Comparison of ENCODE assay signal across 8 cellular contexts in genomic region chr11:65918211-65919150, GRCh38. TPM values are rescaled to one million over a fixed set of nuclear protein-coding genes. Genes with fewer than 3 reads are reported as not detected.
DNase-seq lines count a peak whose midpoint lies in the region; ATAC-seq and TF ChIP-seq lines count a peak whose summit lies in the region.

C11orf68 (minus strand) TSS chr11:65919062; CDS start chr11:65919031, 31 bp downstream.

- H3K27me3 Mint-ChIP-seq in naive B cell: no peaks in the 10 kb centered on the region

- H3K27ac ChIP-seq in BLaER1 (peak within 1 kb of the TSS; percentile 95), SK-N-MC (peak within 1 kb of the TSS; percentile 85)

- H3K36me3 ChIP-seq in BLaER1: peaks cover 29% of the 10 kb centered on the region
- no peaks in the 10 kb centered on the region; the same call in 1 of the 2 replicates for H3K36me3 ChIP-seq in SK-N-MC (ENCODE audit: insufficient read depth, low read length)

- no peaks in the 10 kb centered on the region for H3K9me3 Mint-ChIP-seq in naive B cell

- H3K4me1 Mint-ChIP-seq in naive B cell: peaks cover 35 to 62% (median 53%) of the 10 kb centered on the region in 3 donors

- H3K9me3 ChIP-seq in BLaER1: no peaks in the 10 kb centered on the region
- H3K9me3 ChIP-seq in SK-N-MC (ENCODE audit: low read depth, low read length): no peaks in the 10 kb centered on the region

- H3K36me3 Mint-ChIP-seq in naive B cell: no peaks in the 10 kb centered on the region

- H3K4me3 ChIP-seq in BLaER1: peak within 1 kb of the TSS; percentile 96
- peak within 1 kb of the TSS; percentile 98 for H3K4me3 ChIP-seq in SK-N-MC
- peak within 1 kb of the TSS; percentile 97 for H3K4me3 ChIP-seq in epithelial cell of proximal tubule (ENCODE audit: low read depth, low read length)

- ATAC-seq in GM18873 (IDR thresholded peaks at IDR 0.05; ENCODE audit: low FRiP score, unreplicated experiment): peak; percentile 29
- peak; percentile 41 for ATAC-seq in HG03066 (IDR thresholded peaks at IDR 0.05; ENCODE audit: low read depth, unreplicated experiment)
- ATAC-seq in naive B cell (ENCODE audit: low read depth in 2 of 2): peak; percentile 65

- no peaks in the 10 kb centered on the region for H3K27me3 ChIP-seq in BLaER1

- peaks cover 37% of the 10 kb centered on the region; the same call in 1 of the 2 replicates for H4K20me1 ChIP-seq in BLaER1

- H3K27ac Mint-ChIP-seq in naive B cell: peak within 1 kb of the TSS; percentile 82 to 92 (median 86)

- TF ChIP-seq CTCF in epithelial cell of proximal tubule (conservative IDR thresholded peaks at IDR 0.05; ENCODE audit: low read depth, low read length): no peak

- peak within 1 kb of the TSS; percentile 85 to 98 (median 92) for H3K4me3 Mint-ChIP-seq in naive B cell

- H3K9ac ChIP-seq in BLaER1 (peak within 1 kb of the TSS; percentile 98), SK-N-MC (ENCODE audit: insufficient read length) (peak within 1 kb of the TSS; percentile 97)

- peak within 1 kb of the TSS; percentile 96 for H3K4me2 ChIP-seq in BLaER1

- H3K4me1 ChIP-seq in BLaER1: peaks cover 54% of the 10 kb centered on the region

- DNase-seq in SK-N-MC (ENCODE audit: low read depth, low spot score) (no peak), epithelial cell of proximal tubule (ENCODE audit: low read depth) (no peak), naive B cell (no peak), D341Med (ENCODE audit: low spot score) (no peak), NCI-H1048 (lab: John Stamatoyannopoulos, UW) (no peak)

RNA-seq across cellular contexts. Expression of gene C11orf68, which starts in this region (rescaled TPM):
- total RNA-seq in epithelial cell of proximal tubule: 6.6 and 12.4 TPM in 2 replicates
- 10 to 100 TPM; 48.5 to 79.3 (median 68.4) TPM for polyA plus RNA-seq in naive B cell (ENCODE audit: low read depth in 6 of 6)
